1 cellular context compared by ENCODE assay signal in the genomic region with DNA sequence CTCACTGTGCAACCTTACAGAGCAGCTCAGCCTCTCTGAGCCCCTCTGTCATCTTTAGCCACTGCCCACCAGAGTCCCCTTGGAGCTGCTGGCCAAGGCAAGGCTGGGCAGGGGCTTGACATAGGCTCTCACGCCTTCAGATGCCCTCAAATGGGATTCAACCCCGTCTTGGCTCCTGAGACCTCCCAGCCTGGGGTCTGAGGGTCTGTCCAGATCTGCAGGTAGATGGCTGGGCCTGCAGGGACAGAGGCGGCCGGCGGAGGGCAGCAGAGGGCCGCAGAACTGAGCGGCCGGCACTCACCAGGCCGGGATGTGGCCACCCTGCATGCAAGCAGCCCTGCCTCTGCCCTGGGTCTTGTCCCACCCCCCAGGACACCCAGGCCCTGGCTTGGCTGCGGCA.
TF ChIP-seq lines count a peak whose summit lies in the region.

No MANE protein-coding gene starts in this region.

TF ChIP-seq in IMR-90, 13 proteins besides CTCF, POLR2A, EP300 and RAD21:
- no peak for TF ChIP-seq NFE2L2 (IDR thresholded peaks at IDR 0.05; ENCODE audit: low read depth, low read length)
- peak; percentile 63 for TF ChIP-seq SMC3 (IDR thresholded peaks at IDR 0.05; ENCODE audit: low read depth, low read length)
